In the genomic region with DNA sequence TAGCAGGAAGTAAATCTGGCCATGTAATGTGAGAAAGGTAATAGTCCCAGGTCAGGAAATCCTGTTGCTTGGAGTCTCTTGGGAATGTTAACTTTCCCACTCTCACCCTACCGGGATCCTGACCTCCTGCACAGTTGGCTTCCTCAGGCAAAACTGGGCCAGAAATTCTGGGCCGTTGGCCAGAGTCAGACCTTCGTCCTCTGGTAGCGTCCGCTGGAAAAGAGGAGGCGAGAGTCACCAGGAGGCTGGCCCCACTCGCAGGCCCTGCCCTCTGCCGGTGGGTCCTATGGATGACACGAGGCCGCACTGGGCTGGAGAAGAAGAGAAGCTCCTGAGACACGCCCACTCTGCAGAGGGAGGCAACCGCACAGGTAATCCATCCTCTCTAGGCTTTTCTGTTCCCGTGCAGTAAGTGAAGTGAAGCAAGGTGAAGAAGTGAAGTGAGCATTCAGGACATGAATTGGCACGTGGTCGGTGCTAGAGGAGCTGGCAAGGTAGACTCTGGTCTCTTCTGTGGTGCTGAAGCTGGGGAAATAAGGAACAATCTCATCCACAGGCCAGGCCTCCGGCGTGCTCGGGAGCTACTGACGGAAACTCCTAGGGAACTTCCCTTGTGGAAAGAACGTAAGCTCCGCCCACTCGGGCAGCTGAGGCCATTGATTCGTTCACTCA, we compare ENCODE assay signal across 10 cellular contexts.
DNase-seq lines count a peak whose midpoint lies in the region; ATAC-seq and TF ChIP-seq lines count a peak whose summit lies in the region.
"Had no signal": no experiment of that assay in that cellular context is flagged by ENCODE, and none has a peak within 500 bp of the region (broad histone marks: within the 10 kb centered on the region; RNA-seq: fewer than 3 reads in every experiment).

No MANE protein-coding gene starts in this region.

- peaks cover 58% of the 10 kb centered on the region for H3K27me3 Mint-ChIP-seq in Calu3 (ENCODE audit: unreplicated experiment)

- ATAC-seq in HG03342 (IDR thresholded peaks at IDR 0.05; ENCODE audit: unreplicated experiment): peak; percentile 60
- ATAC-seq in upper lobe of left lung (ENCODE audit: low FRiP score in 2 of 2): peak; percentile 83 to 86
- no peak for ATAC-seq in GM21447 (IDR thresholded peaks at IDR 0.05; ENCODE audit: unreplicated experiment)
- ATAC-seq: naive thymus-derived CD8-positive, alpha-beta T cell had no signal

- H3K36me3 ChIP-seq in mesendoderm (ENCODE audit: control insufficient read depth, insufficient read depth, low read length): no peaks in the 10 kb centered on the region
- no peaks in the 10 kb centered on the region for H3K36me3 ChIP-seq in upper lobe of left lung

- H3K4me3 ChIP-seq in mesendoderm (ENCODE audit: low read length) (peak overlapping the region; percentile 36), upper lobe of left lung (no peak overlapping the region)

- no peak overlapping the region for H4K8ac ChIP-seq in mesendoderm (ENCODE audit: low read depth, low read length)

- no peaks in the 10 kb centered on the region for H3K27me3 ChIP-seq in mesendoderm (ENCODE audit: insufficient read depth, low read length, poor library complexity)
- no peaks in the 10 kb centered on the region for H3K27me3 ChIP-seq in upper lobe of left lung

- TF ChIP-seq CTCF in Calu3 (IDR thresholded peaks at IDR 0.05; ENCODE audit: unreplicated experiment) (peak; percentile 63), upper lobe of left lung (IDR thresholded peaks at IDR 0.05) (peak; percentile 52 to 75 (median 70))

- no peak overlapping the region for H2AK5ac ChIP-seq in mesendoderm (ENCODE audit: low read length)

- no TSS peak for BruUV-seq in Calu3 (replicated peaks; lab: Mats Ljungman, UMichigan)

- TF ChIP-seq POLR2A in upper lobe of left lung (IDR thresholded peaks at IDR 0.05): peak in 2 of 4 donors; percentile 10 to 30

- no peak overlapping the region for H3K27ac ChIP-seq in epithelial cell of prostate
- H3K27ac ChIP-seq in mesendoderm (ENCODE audit: low read depth, low read length): no peak overlapping the region
- H3K27ac ChIP-seq in upper lobe of left lung: no peak overlapping the region
- H3K27ac ChIP-seq: KMS-11 had no signal

- no CpG with 5 or more reads among the region's 23 CpGs for WGBS in mesendoderm (ENCODE audit: extremely low coverage, insufficient coverage, low lambda C conversion rate)
- 9 to 17% methylated on average over 17 to 23 of the region's 23 CpGs for WGBS in upper lobe of left lung, 2 donors

- H3K23ac ChIP-seq in mesendoderm (ENCODE audit: low read length): no peak overlapping the region

- H3K9me3 ChIP-seq in upper lobe of left lung: no peaks in the 10 kb centered on the region

- peak; percentile 91 for DNase-seq in Calu3
- DNase-seq in RPMI8226: peak; percentile 92
- DNase-seq in epithelial cell of prostate (ENCODE audit: low read depth, low spot score): peak; percentile 12
- DNase-seq in mesendoderm: peak; percentile 95
- peak; percentile 87 to 90 for DNase-seq in upper lobe of left lung
- no peak for DNase-seq in NAMALWA (ENCODE audit: low spot score)

- H3K27ac Mint-ChIP-seq in Calu3 (ENCODE audit: unreplicated experiment): no peak overlapping the region

- H3K18ac ChIP-seq in mesendoderm (ENCODE audit: low read length): no peak overlapping the region

- intact Hi-C loops in Calu3 (cut with micrococcal nuclease; ENCODE audit: unreplicated experiment): loop anchor here (10.0 kb wide), 1 partner anchor 122 kb away; no protein-coding TSS in a partner anchor

- peak overlapping the region; percentile 74 for H3K56ac ChIP-seq in mesendoderm (ENCODE audit: low read length)

- no peaks in the 10 kb centered on the region for H3K36me3 Mint-ChIP-seq in Calu3 (ENCODE audit: insufficient read depth, unreplicated experiment)
- H3K36me3 Mint-ChIP-seq: naive thymus-derived CD8-positive, alpha-beta T cell had no signal

- H3K79me2 ChIP-seq in mesendoderm (ENCODE audit: control insufficient read depth, insufficient read depth, low read length): no peaks in the 10 kb centered on the region

- TF ChIP-seq EP300 in upper lobe of left lung (IDR thresholded peaks at IDR 0.05): no peak

- H4K5ac ChIP-seq in mesendoderm (ENCODE audit: low read length): no peak overlapping the region

- peaks cover 11% of the 10 kb centered on the region for H3K4me1 Mint-ChIP-seq in Calu3 (ENCODE audit: low read depth, unreplicated experiment)

- H2BK5ac ChIP-seq in mesendoderm (ENCODE audit: low read length): no peak overlapping the region

- peak overlapping the region; percentile 54 for H3K9ac ChIP-seq in mesendoderm (ENCODE audit: low read length)
- H3K9ac ChIP-seq: KMS-11 had no signal

- H3K79me1 ChIP-seq in mesendoderm (ENCODE audit: low read length): no peaks in the 10 kb centered on the region

- H3K4me1 ChIP-seq in mesendoderm (ENCODE audit: control insufficient read depth, low read depth, low read length) (no peaks in the 10 kb centered on the region), upper lobe of left lung (peaks cover 11 to 24% (median 17%) of the 10 kb centered on the region in 4 donors)

- H2BK120ac ChIP-seq in mesendoderm (ENCODE audit: low read depth, low read length): no peak overlapping the region

- CTCF ChIA-PET in Calu3 (lab: Charles Lee): interaction anchor here (0.5 to 1.8 kb wide), 13 partner anchors 13 to 792 kb away, joined by 3 to 11 read pairs (median 5); no protein-coding TSS in a partner anchor

- peak overlapping the region; percentile 92 for H3K4me2 ChIP-seq in mesendoderm (ENCODE audit: low read length)
- H3K4me2 ChIP-seq: KMS-11 had no signal

- H2BK15ac ChIP-seq in mesendoderm (replicated peaks; ENCODE audit: low read depth): no peak overlapping the region

- H3K4ac ChIP-seq in mesendoderm (ENCODE audit: low read depth, low read length): no peak overlapping the region

- no peaks in the 10 kb centered on the region for H3K9me3 Mint-ChIP-seq in Calu3 (ENCODE audit: low read depth, unreplicated experiment)
- H3K9me3 Mint-ChIP-seq: naive thymus-derived CD8-positive, alpha-beta T cell had no signal

- H3K4me3 Mint-ChIP-seq in Calu3 (ENCODE audit: low read depth, unreplicated experiment): peak overlapping the region; percentile 27
- H3K4me3 Mint-ChIP-seq: naive thymus-derived CD8-positive, alpha-beta T cell had no signal
